Comparison of ENCODE assay signal across 1 cellular context in genomic region chr10:122953827-122954730, GRCh38.
A peak's percentile ranks its signal among the peaks of the same experiment; 100 is the strongest.
TF ChIP-seq lines count a peak whose summit lies in the region.

C10orf88 (minus strand) TSS chr10:122954227; CDS start chr10:122954178, 49 bp downstream.

TF ChIP-seq in K562, 482 proteins besides CTCF, POLR2A, EP300 and RAD21 (continued from another document and continues in another):
- TF ChIP-seq KDM5B (IDR thresholded peaks at IDR 0.05; ENCODE audit: insufficient replicate concordance, low read depth, low read length) (peak; percentile 39), TOE1 (IDR thresholded peaks at IDR 0.05; ENCODE audit: borderline replicate concordance) (peak; percentile 70; the same call in 1 of the 2 replicates), TOE1 (CRISPR knock-in tag; IDR thresholded peaks at IDR 0.05; ENCODE audit: borderline replicate concordance, low read depth) (no peak), ARHGAP35 (IDR thresholded peaks at IDR 0.05; ENCODE audit: partially characterized antibody) (no peak), JUND (IDR thresholded peaks at IDR 0.05; ENCODE audit: borderline replicate concordance, low read depth, low read length) (peak; percentile 41; the same call in 1 of the 2 replicates), JUND (tag; IDR thresholded peaks at IDR 0.05; ENCODE audit: borderline replicate concordance, low read depth, low read length) (0 out of 3 replicates have a peak, but pooled peaks have one; percentile 11), NFIC (IDR thresholded peaks at IDR 0.05) (peak; percentile 37; the same call in 1 of the 2 replicates), CREB1 (IDR thresholded peaks at IDR 0.05) (peak; percentile 39), CREB1 (CRISPR knock-in tag; IDR thresholded peaks at IDR 0.05) (no peak; the same call in 1 of the 2 replicates), TBL1XR1 (IDR thresholded peaks at IDR 0.05; ENCODE audit: low read length in 2 of 2) (no peak), LCOR (CRISPR knock-in tag; IDR thresholded peaks at IDR 0.05) (0 out of 2 replicates have a peak, but pooled peaks have one; percentile 56), FOXP1 (CRISPR knock-in tag; IDR thresholded peaks at IDR 0.05) (0 out of 2 replicates have a peak, but pooled peaks have one; percentile 63), ZNF282 (CRISPR knock-in tag; IDR thresholded peaks at IDR 0.05) (no peak), CAMTA2 (CRISPR knock-in tag; conservative IDR thresholded peaks at IDR 0.05) (no peak), ZNF224 (CRISPR knock-in tag; IDR thresholded peaks at IDR 0.05) (no peak), HDAC8 (tag; IDR thresholded peaks at IDR 0.05) (no peak), ATF1 (CRISPR knock-in tag; IDR thresholded peaks at IDR 0.05) (no peak), ATF1 (tag; IDR thresholded peaks at IDR 0.05) (peak; percentile 59), HOMEZ (CRISPR knock-in tag; IDR thresholded peaks at IDR 0.05) (no peak), RAD51 (IDR thresholded peaks at IDR 0.05; ENCODE audit: borderline replicate concordance, low read depth) (no peak), ZNF707 (CRISPR knock-in tag; conservative IDR thresholded peaks at IDR 0.05) (no peak), THRA (IDR thresholded peaks at IDR 0.05) (no peak), GTF2E2 (tag; IDR thresholded peaks at IDR 0.05) (no peak), FOXJ2 (tag; IDR thresholded peaks at IDR 0.05) (no peak), KDM1A (IDR thresholded peaks at IDR 0.05) (no peak), RREB1 (CRISPR knock-in tag; IDR thresholded peaks at IDR 0.05) (no peak), E4F1 (CRISPR knock-in tag; IDR thresholded peaks at IDR 0.05; ENCODE audit: borderline replicate concordance) (no peak)
- TF ChIP-seq, protein P1, sequence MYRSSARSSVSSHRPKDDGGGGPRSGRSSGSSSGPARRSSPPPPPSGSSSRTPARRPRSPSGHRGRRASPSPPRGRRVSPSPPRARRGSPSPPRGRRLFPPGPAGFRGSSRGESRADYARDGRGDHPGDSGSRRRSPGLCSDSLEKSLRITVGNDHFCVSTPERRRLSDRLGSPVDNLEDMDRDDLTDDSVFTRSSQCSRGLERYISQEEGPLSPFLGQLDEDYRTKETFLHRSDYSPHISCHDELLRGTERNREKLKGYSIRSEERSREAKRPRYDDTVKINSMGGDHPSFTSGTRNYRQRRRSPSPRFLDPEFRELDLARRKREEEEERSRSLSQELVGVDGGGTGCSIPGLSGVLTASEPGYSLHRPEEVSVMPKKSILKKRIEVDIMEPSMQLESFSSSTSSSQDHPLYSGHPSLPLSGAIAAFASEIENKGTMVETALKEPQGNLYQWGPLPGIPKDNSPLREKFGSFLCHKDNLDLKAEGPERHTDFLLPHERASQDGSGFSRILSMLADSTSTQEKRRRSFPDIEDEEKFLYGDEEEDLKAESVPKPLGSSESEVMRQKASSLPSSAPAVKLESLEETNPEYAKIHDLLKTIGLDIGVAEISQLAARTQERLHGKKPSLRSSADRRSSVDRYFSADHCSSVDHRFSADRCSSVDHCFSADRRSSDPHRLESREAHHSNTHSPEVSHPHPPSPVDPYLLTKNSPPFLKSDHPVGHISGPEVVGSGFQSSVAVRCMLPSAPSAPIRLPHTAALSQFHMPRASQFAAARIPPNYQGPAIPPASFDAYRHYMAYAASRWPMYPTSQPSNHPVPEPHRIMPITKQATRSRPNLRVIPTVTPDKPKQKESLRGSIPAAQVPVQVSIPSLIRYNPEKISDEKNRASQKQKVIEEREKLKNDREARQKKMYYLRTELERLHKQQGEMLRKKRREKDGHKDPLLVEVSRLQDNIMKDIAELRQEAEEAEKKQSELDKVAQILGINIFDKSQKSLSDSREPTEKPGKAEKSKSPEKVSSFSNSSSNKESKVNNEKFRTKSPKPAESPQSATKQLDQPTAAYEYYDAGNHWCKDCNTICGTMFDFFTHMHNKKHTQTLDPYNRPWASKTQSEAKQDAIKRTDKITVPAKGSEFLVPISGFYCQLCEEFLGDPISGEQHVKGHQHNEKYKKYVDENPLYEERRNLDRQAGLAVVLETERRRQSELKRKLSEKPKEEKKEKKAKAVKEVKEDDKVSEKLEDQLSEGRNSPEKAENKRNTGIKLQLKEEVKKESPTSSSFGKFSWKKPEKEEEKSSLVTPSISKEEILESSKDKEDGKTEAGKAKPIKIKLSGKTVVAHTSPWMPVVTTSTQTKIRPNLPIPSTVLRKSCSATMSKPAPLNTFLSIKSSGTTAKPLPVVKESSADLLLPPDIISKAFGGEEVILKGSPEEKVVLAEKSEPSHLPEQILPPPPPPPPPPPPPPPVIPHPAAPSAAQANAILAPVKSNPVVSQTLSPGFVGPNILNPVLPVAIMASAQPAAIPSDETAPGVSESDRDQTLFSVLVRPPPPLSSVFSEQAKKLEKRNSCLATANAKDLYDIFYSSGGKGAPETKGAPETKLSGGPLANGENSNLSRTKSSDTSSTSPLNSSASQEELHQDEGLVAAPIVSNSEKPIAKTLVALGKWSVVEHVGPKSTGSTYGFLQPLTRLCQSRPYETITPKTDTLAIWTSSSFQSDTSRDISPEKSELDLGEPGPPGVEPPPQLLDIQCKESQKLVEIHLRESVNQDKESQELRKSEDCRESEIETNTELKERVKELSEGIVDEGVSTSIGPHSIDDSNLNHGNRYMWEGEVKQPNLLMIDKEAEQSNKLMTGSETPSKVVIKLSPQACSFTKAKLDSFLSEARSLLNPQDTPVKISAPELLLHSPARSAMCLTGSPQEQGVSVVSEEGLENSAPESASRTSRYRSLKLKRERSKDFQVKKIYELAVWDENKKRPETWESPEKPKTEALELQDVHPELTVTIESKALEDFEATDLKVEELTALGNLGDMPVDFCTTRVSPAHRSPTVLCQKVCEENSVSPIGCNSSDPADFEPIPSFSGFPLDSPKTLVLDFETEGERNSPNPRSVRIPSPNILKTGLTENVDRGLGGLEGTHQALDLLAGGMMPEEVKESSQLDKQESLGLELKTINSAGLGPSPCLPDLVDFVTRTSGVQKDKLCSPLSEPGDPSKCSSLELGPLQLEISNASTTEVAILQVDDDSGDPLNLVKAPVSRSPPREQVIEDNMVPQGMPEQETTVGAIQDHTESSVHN (IDR thresholded peaks at IDR 0.05; ENCODE audit: borderline replicate concordance in 1 of 2, low read depth in 1 of 2): no peak
- TF ChIP-seq, protein P2, sequence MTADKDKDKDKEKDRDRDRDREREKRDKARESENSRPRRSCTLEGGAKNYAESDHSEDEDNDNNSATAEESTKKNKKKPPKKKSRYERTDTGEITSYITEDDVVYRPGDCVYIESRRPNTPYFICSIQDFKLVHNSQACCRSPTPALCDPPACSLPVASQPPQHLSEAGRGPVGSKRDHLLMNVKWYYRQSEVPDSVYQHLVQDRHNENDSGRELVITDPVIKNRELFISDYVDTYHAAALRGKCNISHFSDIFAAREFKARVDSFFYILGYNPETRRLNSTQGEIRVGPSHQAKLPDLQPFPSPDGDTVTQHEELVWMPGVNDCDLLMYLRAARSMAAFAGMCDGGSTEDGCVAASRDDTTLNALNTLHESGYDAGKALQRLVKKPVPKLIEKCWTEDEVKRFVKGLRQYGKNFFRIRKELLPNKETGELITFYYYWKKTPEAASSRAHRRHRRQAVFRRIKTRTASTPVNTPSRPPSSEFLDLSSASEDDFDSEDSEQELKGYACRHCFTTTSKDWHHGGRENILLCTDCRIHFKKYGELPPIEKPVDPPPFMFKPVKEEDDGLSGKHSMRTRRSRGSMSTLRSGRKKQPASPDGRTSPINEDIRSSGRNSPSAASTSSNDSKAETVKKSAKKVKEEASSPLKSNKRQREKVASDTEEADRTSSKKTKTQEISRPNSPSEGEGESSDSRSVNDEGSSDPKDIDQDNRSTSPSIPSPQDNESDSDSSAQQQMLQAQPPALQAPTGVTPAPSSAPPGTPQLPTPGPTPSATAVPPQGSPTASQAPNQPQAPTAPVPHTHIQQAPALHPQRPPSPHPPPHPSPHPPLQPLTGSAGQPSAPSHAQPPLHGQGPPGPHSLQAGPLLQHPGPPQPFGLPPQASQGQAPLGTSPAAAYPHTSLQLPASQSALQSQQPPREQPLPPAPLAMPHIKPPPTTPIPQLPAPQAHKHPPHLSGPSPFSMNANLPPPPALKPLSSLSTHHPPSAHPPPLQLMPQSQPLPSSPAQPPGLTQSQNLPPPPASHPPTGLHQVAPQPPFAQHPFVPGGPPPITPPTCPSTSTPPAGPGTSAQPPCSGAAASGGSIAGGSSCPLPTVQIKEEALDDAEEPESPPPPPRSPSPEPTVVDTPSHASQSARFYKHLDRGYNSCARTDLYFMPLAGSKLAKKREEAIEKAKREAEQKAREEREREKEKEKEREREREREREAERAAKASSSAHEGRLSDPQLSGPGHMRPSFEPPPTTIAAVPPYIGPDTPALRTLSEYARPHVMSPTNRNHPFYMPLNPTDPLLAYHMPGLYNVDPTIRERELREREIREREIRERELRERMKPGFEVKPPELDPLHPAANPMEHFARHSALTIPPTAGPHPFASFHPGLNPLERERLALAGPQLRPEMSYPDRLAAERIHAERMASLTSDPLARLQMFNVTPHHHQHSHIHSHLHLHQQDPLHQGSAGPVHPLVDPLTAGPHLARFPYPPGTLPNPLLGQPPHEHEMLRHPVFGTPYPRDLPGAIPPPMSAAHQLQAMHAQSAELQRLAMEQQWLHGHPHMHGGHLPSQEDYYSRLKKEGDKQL (CRISPR knock-in tag; IDR thresholded peaks at IDR 0.05; ENCODE audit: borderline replicate concordance): no peak
